35 cellular contexts compared by ENCODE assay signal in the genomic region with DNA sequence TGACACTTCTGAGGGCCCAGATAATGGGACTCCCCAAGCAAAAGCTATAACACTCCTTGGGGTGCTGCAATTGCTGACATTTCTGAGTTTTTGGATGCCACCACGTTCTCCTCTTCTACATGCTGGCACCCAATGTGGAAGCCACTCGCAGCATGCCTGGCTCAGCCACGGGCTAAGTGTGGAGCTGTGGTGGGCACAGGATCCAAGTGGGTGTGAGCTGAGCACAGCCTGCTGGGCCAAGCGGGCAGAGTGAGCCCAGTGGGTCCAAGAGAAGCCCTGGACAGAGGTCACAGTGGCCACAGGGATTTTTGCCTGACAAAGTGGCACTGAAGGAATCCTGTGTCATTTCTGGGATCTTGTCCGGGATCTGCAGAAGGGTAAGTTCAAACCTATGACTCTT.
"Had no signal": no experiment of that assay in that cellular context is flagged by ENCODE, and none has a peak within 500 bp of the region (broad histone marks: within the 10 kb centered on the region; RNA-seq: fewer than 3 reads in every experiment).

No MANE protein-coding gene starts in this region.

- H3K36me3 ChIP-seq: adrenal gland, brain microvascular endothelial cell, breast epithelium had no signal

- H3K4me3 Mint-ChIP-seq: activated B cell treated with CpG ODN at 0.5 μM for 24 hours; activated CD4-positive, alpha-beta memory T cell treated with anti-CD3 and anti-CD28 coated beads for 36 hours; activated CD4-positive, alpha-beta T cell treated with anti-CD3 and anti-CD28 coated beads, Interleukin-2, amount 10 ng/mL, durations not matched to agents 24 days and 14 days; activated CD8-positive, alpha-beta T cell treated with anti-CD3 and anti-CD28 coated beads for 36 hours; activated naive CD4-positive, alpha-beta T cell treated with anti-CD3 and anti-CD28 coated beads for 36 hours; activated naive CD8-positive, alpha-beta T cell treated with anti-CD3 and anti-CD28 coated beads for 36 hours; activated T-cell treated with anti-CD3 and anti-CD28 coated beads, Interleukin-2, amount 50 U/mL, for 4 hours; activated T-cell treated with anti-CD3 and anti-CD28 coated beads, Interleukin-2, amount 50 U/mL, for 72 hours; activated T-helper 1 cell treated with anti-CD3 and anti-CD28 coated beads, Interleukin-12 subunit alpha, Interleukin-12 subunit beta, Interleukin-2, Interleukin-4 antibody, amounts not matched to agents 30 ng/mL and 10 ng/mL and 1 ng/mL, durations not matched to agents 14 hours and 24 hours and 36 hours; activated T-helper 17 cell treated with anti-CD3 and anti-CD28 coated beads, Interleukin-2, amount 50 U/mL, for 72 hours; T-helper 1 cell treated with Interleukin-12 subunit alpha and Interleukin-12 subunit beta and Interleukin-4 antibody, amounts not matched to agents 30 μg/mL and 1 μg/mL, for 36 hours; T-helper 2 cell treated with Interferon-gamma antibody and Interleukin-4, amounts not matched to agents 5 μg/mL and 100 μg/mL, for 36 hours had no signal

- H3K27ac Mint-ChIP-seq: activated B cell treated with CpG ODN at 0.5 μM for 24 hours; activated CD4-positive, alpha-beta memory T cell treated with anti-CD3 and anti-CD28 coated beads for 36 hours; activated CD4-positive, alpha-beta T cell treated with anti-CD3 and anti-CD28 coated beads, Interleukin-2, amount 10 ng/mL, durations not matched to agents 24 days and 14 days; activated CD8-positive, alpha-beta T cell treated with anti-CD3 and anti-CD28 coated beads for 36 hours; activated naive CD4-positive, alpha-beta T cell treated with anti-CD3 and anti-CD28 coated beads for 36 hours; activated naive CD4-positive, alpha-beta T cell treated with anti-CD3 and anti-CD28 coated beads, Interleukin-2, amount 50 U/mL, for 72 hours; activated naive CD8-positive, alpha-beta T cell treated with anti-CD3 and anti-CD28 coated beads for 36 hours; activated T-cell treated with anti-CD3 and anti-CD28 coated beads, Interleukin-2, amount 50 U/mL, for 72 hours; activated T-helper 1 cell treated with anti-CD3 and anti-CD28 coated beads, Interleukin-12 subunit alpha, Interleukin-12 subunit beta, Interleukin-2, Interleukin-4 antibody, amounts not matched to agents 30 ng/mL and 10 ng/mL and 1 ng/mL, durations not matched to agents 14 hours and 24 hours and 36 hours; activated T-helper 17 cell treated with anti-CD3 and anti-CD28 coated beads, Interleukin-2, amount 50 U/mL, for 72 hours; T-helper 1 cell treated with Interleukin-12 subunit alpha and Interleukin-12 subunit beta and Interleukin-4 antibody, amounts not matched to agents 30 μg/mL and 1 μg/mL, for 36 hours; T-helper 2 cell treated with Interferon-gamma antibody and Interleukin-4, amounts not matched to agents 5 μg/mL and 100 μg/mL, for 36 hours had no signal

- H3K4me1 Mint-ChIP-seq: activated B cell treated with CpG ODN at 0.5 μM for 24 hours; activated CD4-positive, alpha-beta T cell treated with anti-CD3 and anti-CD28 coated beads, Interleukin-2, amount 10 ng/mL, durations not matched to agents 24 days and 14 days; activated naive CD8-positive, alpha-beta T cell treated with anti-CD3 and anti-CD28 coated beads for 36 hours; activated T-helper 17 cell treated with anti-CD3 and anti-CD28 coated beads, Interleukin-2, amount 50 U/mL, for 72 hours had no signal

- ATAC-seq: activated CD8-positive, alpha-beta T cell treated with anti-CD3 and anti-CD28 coated beads for 36 hours; activated naive CD4-positive, alpha-beta T cell treated with anti-CD3 and anti-CD28 coated beads, Interleukin-2, amount 50 U/mL, for 72 hours; activated T-cell treated with anti-CD3 and anti-CD28 coated beads, Interleukin-2, amount 50 U/mL, for 4 hours; activated T-cell treated with anti-CD3 and anti-CD28 coated beads, Interleukin-2, amount 50 U/mL, for 72 hours; activated T-helper 17 cell treated with anti-CD3 and anti-CD28 coated beads, Interleukin-2, amount 50 U/mL, for 72 hours; body of pancreas had no signal

- H3K9me3 ChIP-seq: adrenal gland had no signal

- H3K4me3 ChIP-seq: adrenal gland, body of pancreas, breast epithelium had no signal

- H3K27me3 ChIP-seq: adrenal gland, body of pancreas, brain microvascular endothelial cell, breast epithelium had no signal

- H3K27me3 Mint-ChIP-seq: activated B cell treated with CpG ODN at 0.5 μM for 24 hours; activated CD4-positive, alpha-beta memory T cell treated with anti-CD3 and anti-CD28 coated beads for 36 hours; activated CD4-positive, alpha-beta T cell treated with anti-CD3 and anti-CD28 coated beads, Interleukin-2, amount 10 ng/mL, durations not matched to agents 24 days and 14 days; activated CD8-positive, alpha-beta T cell treated with anti-CD3 and anti-CD28 coated beads for 36 hours; activated naive CD8-positive, alpha-beta T cell treated with anti-CD3 and anti-CD28 coated beads for 36 hours; activated T-helper 17 cell treated with anti-CD3 and anti-CD28 coated beads, Interleukin-2, amount 50 U/mL, for 72 hours had no signal

- DNase-seq: activated B cell treated with CpG ODN at 0.5 μM for 24 hours; activated CD4-positive, alpha-beta memory T cell treated with anti-CD3 and anti-CD28 coated beads for 36 hours; activated CD4-positive, alpha-beta T cell treated with anti-CD3 and anti-CD28 coated beads for 4 hours; activated CD4-positive, alpha-beta T cell treated with anti-CD3 and anti-CD28 coated beads, Interleukin-2, amount 10 ng/mL, durations not matched to agents 24 days and 14 days; activated CD4-positive, alpha-beta T cell treated with anti-CD3 and anti-CD28 coated beads, Interleukin-2, amount 50 U/mL, for 1 hour; activated CD4-positive, alpha-beta T cell treated with anti-CD3 and anti-CD28 coated beads, Interleukin-2, amount 50 U/mL, for 4 hours; activated CD4-positive, CD25-positive, alpha-beta regulatory T cell treated with anti-CD3 and anti-CD28 coated beads, Interleukin-2, amount 50 U/mL, for 72 hours; activated CD8-positive, alpha-beta memory T cell treated with anti-CD3 and anti-CD28 coated beads, Interleukin-2, amount 50 U/mL, for 4 hours; activated CD8-positive, alpha-beta T cell treated with anti-CD3 and anti-CD28 coated beads for 36 hours; activated effector memory CD4-positive, alpha-beta T cell treated with anti-CD3 and anti-CD28 coated beads, Interleukin-2, amount 50 U/mL, for 16 hours; activated gamma-delta T cell treated with Interleukin-2 at 50 U/mL for 16 hours; activated naive CD4-positive, alpha-beta T cell; activated naive CD4-positive, alpha-beta T cell treated with anti-CD3 and anti-CD28 coated beads for 36 hours; activated naive CD4-positive, alpha-beta T cell treated with anti-CD3 and anti-CD28 coated beads, Interleukin-2, amount 50 U/mL, for 16 hours; activated naive CD8-positive, alpha-beta T cell treated with anti-CD3 and anti-CD28 coated beads for 36 hours; activated T-cell treated with anti-CD3 and anti-CD28 coated beads for 4 hours; activated T-cell treated with anti-CD3 and anti-CD28 coated beads, Interleukin-2, amount 50 U/mL, for 1 hour; activated T-cell treated with anti-CD3 and anti-CD28 coated beads, Interleukin-2, amount 50 U/mL, for 4 hours; activated T-cell treated with anti-CD3 and anti-CD28 coated beads, Interleukin-2, amount 50 U/mL, for 72 hours; adrenal gland; amniotic stem cell; aorta; body of pancreas; brain microvascular endothelial cell; central memory CD4-positive, alpha-beta T cell; T-helper 1 cell; T-helper 2 cell; T-helper 9 cell had no signal

- H3K27ac ChIP-seq: adrenal gland, body of pancreas, brain microvascular endothelial cell, breast epithelium, VCaP had no signal

- H3K9me3 Mint-ChIP-seq: T-helper 1 cell treated with Interleukin-12 subunit alpha and Interleukin-12 subunit beta and Interleukin-4 antibody, amounts not matched to agents 30 μg/mL and 1 μg/mL, for 36 hours had no signal

- H3K4me1 ChIP-seq: adrenal gland, body of pancreas, breast epithelium had no signal
